ENCODE assay signal across 17 cellular contexts in the genomic region with DNA sequence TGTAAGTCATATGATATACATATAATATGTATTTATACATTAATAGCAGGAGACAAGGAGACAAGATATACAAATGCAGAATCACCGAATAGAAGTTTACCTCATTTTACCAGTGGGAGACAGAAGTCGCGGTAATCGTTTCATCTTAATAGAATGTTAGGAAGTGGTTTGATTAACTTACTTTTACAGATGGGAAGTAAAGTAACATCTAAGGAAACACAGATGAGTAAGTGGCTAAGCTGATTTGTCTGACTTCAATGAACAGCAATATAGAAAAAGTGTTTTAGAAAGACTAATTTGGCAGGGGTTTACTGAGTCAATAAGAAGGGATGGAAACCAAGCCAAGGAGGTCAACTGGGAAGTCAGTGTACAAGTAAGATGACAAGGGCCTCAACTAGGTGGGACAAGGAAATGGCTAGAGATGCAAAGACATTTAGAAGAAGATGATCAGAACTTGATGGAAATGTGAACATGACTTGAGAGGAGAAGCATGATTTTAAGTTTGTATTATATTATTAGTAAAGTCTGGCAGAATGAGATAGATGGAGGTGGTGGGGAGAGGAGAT. TPM values are rescaled to one million over a fixed set of nuclear protein-coding genes. Genes with fewer than 3 reads are reported as not detected.
DNase-seq lines count a peak whose midpoint lies in the region; ATAC-seq and FAIRE-seq lines count a peak whose summit lies in the region.
"Had no signal": no experiment of that assay in that cellular context is flagged by ENCODE, and none has a peak within 500 bp of the region (broad histone marks: within the 10 kb centered on the region; RNA-seq: fewer than 3 reads in every experiment).

No MANE protein-coding gene starts in this region.

- peak overlapping the region; percentile 83 for H3K27ac Mint-ChIP-seq in T-helper 2 cell treated with Interferon-gamma antibody and Interleukin-4, amounts not matched to agents 5 μg/mL and 100 μg/mL, for 36 hours
- peak overlapping the region in 7 of 8 donors; percentile 2 to 93 (median 37) for H3K27ac Mint-ChIP-seq in CD8-positive, alpha-beta memory T cell
- peak overlapping the region; percentile 78 for H3K27ac Mint-ChIP-seq in activated CD4-positive, alpha-beta memory T cell treated with anti-CD3 and anti-CD28 coated beads, Interleukin-2, amount 10 ng/mL, durations not matched to agents 7 days and 5 days

- POLR2A ChIA-PET in CD8-positive, alpha-beta memory T cell (lab: Charles Lee): no interaction called here
- POLR2A ChIA-PET in activated CD4-positive, alpha-beta memory T cell treated with anti-CD3 and anti-CD28 coated beads, Interleukin-2, amount 10 ng/mL, durations not matched to agents 7 days and 5 days (lab: Charles Lee): interaction anchor here (1.2 to 7.1 kb wide), 6 partner anchors 9 to 206 kb away, joined by 3 to 78 read pairs (median 6); no protein-coding TSS in a partner anchor

- CTCF ChIA-PET in CD8-positive, alpha-beta memory T cell (lab: Charles Lee): no interaction called here
- CTCF ChIA-PET in activated CD4-positive, alpha-beta memory T cell treated with anti-CD3 and anti-CD28 coated beads, Interleukin-2, amount 10 ng/mL, durations not matched to agents 7 days and 5 days (lab: Charles Lee): interaction anchor here (0.6 to 2.0 kb wide), 3 partner anchors 57 to 207 kb away, joined by 3 to 7 read pairs (median 4); no protein-coding TSS in a partner anchor

- H3K4me1 ChIP-seq in CD8-positive, alpha-beta memory T cell (ENCODE audit: insufficient read depth, low read length): peaks cover 27% of the 10 kb centered on the region
- H3K4me1 ChIP-seq: gastrocnemius medialis had no signal

- no peak for ATAC-seq in HG03439 (IDR thresholded peaks at IDR 0.05; ENCODE audit: unreplicated experiment)
- ATAC-seq: gastrocnemius medialis, left colon had no signal

- no peaks in the 10 kb centered on the region for H3K9me3 ChIP-seq in CD8-positive, alpha-beta memory T cell (ENCODE audit: low read length)
- H3K9me3 ChIP-seq: gastrocnemius medialis, Peyer's patch had no signal

- H3K27me3 Mint-ChIP-seq in T-helper 2 cell treated with Interferon-gamma antibody and Interleukin-4, amounts not matched to agents 5 μg/mL and 100 μg/mL, for 36 hours (ENCODE audit: low read depth): no peaks in the 10 kb centered on the region
- H3K27me3 Mint-ChIP-seq in CD8-positive, alpha-beta memory T cell: no peaks in the 10 kb centered on the region
- H3K27me3 Mint-ChIP-seq in activated CD4-positive, alpha-beta memory T cell treated with anti-CD3 and anti-CD28 coated beads, Interleukin-2, amount 10 ng/mL, durations not matched to agents 7 days and 5 days: no peaks in the 10 kb centered on the region

- no peaks in the 10 kb centered on the region for H3K27me3 ChIP-seq in CD8-positive, alpha-beta memory T cell (ENCODE audit: insufficient read depth, low read length, poor library complexity, severe bottlenecking)
- H3K27me3 ChIP-seq: gastrocnemius medialis, Peyer's patch had no signal

- no peak for DNase-seq in T-helper 2 cell treated with Interferon-gamma antibody and Interleukin-4, amounts not matched to agents 5 μg/mL and 100 μg/mL, for 36 hours (ENCODE audit: low spot score)
- no peak for DNase-seq in T-helper 2 cell
- no peak for DNase-seq in CD8-positive, alpha-beta memory T cell
- no peak for DNase-seq in activated CD4-positive, alpha-beta memory T cell treated with anti-CD3 and anti-CD28 coated beads, Interleukin-2, amount 10 ng/mL, durations not matched to agents 7 days and 5 days
- DNase-seq in frontal cortex (ENCODE audit: low spot score in 2 of 2): no peak
- no peak for DNase-seq in SW480 (ENCODE audit: low spot score)
- DNase-seq in cortex of kidney (lab: John Stamatoyannopoulos, UW): no peak
- DNase-seq: activated CD4-positive, alpha-beta T cell treated with anti-CD3 and anti-CD28 coated beads, Interleukin-2, amount 50 U/mL, for 1 hour; activated effector memory CD4-positive, alpha-beta T cell treated with Interleukin-2 at 50 U/mL for 16 hours; gastrocnemius medialis; left colon; NCI-H1436; Peyer's patch had no signal

- H3K4me3 ChIP-seq in CD8-positive, alpha-beta memory T cell (ENCODE audit: low read length): no peak overlapping the region
- H3K4me3 ChIP-seq: gastrocnemius medialis, Peyer's patch, SK-N-MC had no signal

- H3K36me3 Mint-ChIP-seq in T-helper 2 cell treated with Interferon-gamma antibody and Interleukin-4, amounts not matched to agents 5 μg/mL and 100 μg/mL, for 36 hours (ENCODE audit: low read depth): peaks cover 79% of the 10 kb centered on the region
- peaks cover 18 to 28% (median 19%) of the 10 kb centered on the region in 3 donors for H3K36me3 Mint-ChIP-seq in CD8-positive, alpha-beta memory T cell
- peaks cover 87% of the 10 kb centered on the region for H3K36me3 Mint-ChIP-seq in activated CD4-positive, alpha-beta memory T cell treated with anti-CD3 and anti-CD28 coated beads, Interleukin-2, amount 10 ng/mL, durations not matched to agents 7 days and 5 days (ENCODE audit: low read depth)

- no peaks in the 10 kb centered on the region for H3K36me3 ChIP-seq in CD8-positive, alpha-beta memory T cell (ENCODE audit: insufficient read depth, low read length)
- H3K36me3 ChIP-seq: gastrocnemius medialis, Peyer's patch had no signal

- H3K4me1 Mint-ChIP-seq in T-helper 2 cell treated with Interferon-gamma antibody and Interleukin-4, amounts not matched to agents 5 μg/mL and 100 μg/mL, for 36 hours (ENCODE audit: low read depth): peaks cover 69% of the 10 kb centered on the region
- peaks cover 21 to 64% (median 57%) of the 10 kb centered on the region in 3 donors for H3K4me1 Mint-ChIP-seq in CD8-positive, alpha-beta memory T cell
- peaks cover 88% of the 10 kb centered on the region for H3K4me1 Mint-ChIP-seq in activated CD4-positive, alpha-beta memory T cell treated with anti-CD3 and anti-CD28 coated beads, Interleukin-2, amount 10 ng/mL, durations not matched to agents 7 days and 5 days

- FAIRE-seq in frontal cortex (lab: Jason Lieb, UNC): peak; percentile 19
- FAIRE-seq: HTR-8/SVneo had no signal

- no peak overlapping the region for H3K27ac ChIP-seq in CD8-positive, alpha-beta memory T cell (ENCODE audit: low read depth, low read length)
- H3K27ac ChIP-seq: C4-2B, gastrocnemius medialis, Peyer's patch, SK-N-MC had no signal

- peak overlapping the region; percentile 55 for H3K4me3 Mint-ChIP-seq in T-helper 2 cell treated with Interferon-gamma antibody and Interleukin-4, amounts not matched to agents 5 μg/mL and 100 μg/mL, for 36 hours
- peak overlapping the region in 1 of 7 donors; percentile 7 for H3K4me3 Mint-ChIP-seq in CD8-positive, alpha-beta memory T cell
- H3K4me3 Mint-ChIP-seq in activated CD4-positive, alpha-beta memory T cell treated with anti-CD3 and anti-CD28 coated beads, Interleukin-2, amount 10 ng/mL, durations not matched to agents 7 days and 5 days: no peak overlapping the region

- peaks cover 37% of the 10 kb centered on the region for H3K9me3 Mint-ChIP-seq in T-helper 2 cell treated with Interferon-gamma antibody and Interleukin-4, amounts not matched to agents 5 μg/mL and 100 μg/mL, for 36 hours
- peaks cover 0 to 4% (median 2%) of the 10 kb centered on the region in 5 donors for H3K9me3 Mint-ChIP-seq in CD8-positive, alpha-beta memory T cell
- H3K9me3 Mint-ChIP-seq in activated CD4-positive, alpha-beta memory T cell treated with anti-CD3 and anti-CD28 coated beads, Interleukin-2, amount 10 ng/mL, durations not matched to agents 7 days and 5 days: peaks cover 25% of the 10 kb centered on the region

RNA-seq across cellular contexts. Expression of gene FAM133B, which starts 36.2 kb away (rescaled TPM):
- 10 to 100 TPM; 29.3 to 31.5 TPM for total RNA-seq in CD8-positive, alpha-beta memory T cell
- polyA plus RNA-seq in CD8-positive, alpha-beta memory T cell: 20.8 TPM
- 10 to 100 TPM; 23.4 to 25.5 TPM for total RNA-seq in activated CD4-positive, alpha-beta memory T cell treated with anti-CD3 and anti-CD28 coated beads, Interleukin-2, amount 10 ng/mL, durations not matched to agents 7 days and 5 days
- 20.8 TPM for total RNA-seq in frontal cortex
